9 cellular contexts compared by ENCODE assay signal in genomic region chr2:23380562-23381065, GRCh38. TPM values are rescaled to one million over a fixed set of nuclear protein-coding genes. Genes with fewer than 3 reads are reported as not detected.
DNase-seq lines count a peak whose midpoint lies in the region; ATAC-seq and TF ChIP-seq lines count a peak whose summit lies in the region.
"Had no signal": no experiment of that assay in that cellular context is flagged by ENCODE, and none has a peak within 500 bp of the region (broad histone marks: within the 10 kb centered on the region; RNA-seq: fewer than 3 reads in every experiment).

No MANE protein-coding gene starts in this region.

- ATAC-seq in GM18511 (IDR thresholded peaks at IDR 0.05; ENCODE audit: unreplicated experiment) (peak; percentile 42), HG02759 (IDR thresholded peaks at IDR 0.05; ENCODE audit: unreplicated experiment) (peak; percentile 30), aorta (ENCODE audit: low FRiP score) (no peak)

- no peaks in the 10 kb centered on the region for H3K4me1 ChIP-seq in aorta (ENCODE audit: control insufficient read depth in 1 of 2, insufficient read depth in 2 of 2, low read length in 2 of 2)

- DNase-seq in NCI-H774 (lab: John Stamatoyannopoulos, UW), result peak; percentile 39
- DNase-seq in choroid plexus epithelial cell (ENCODE audit: low read depth), result peak; percentile 38
- DNase-seq in stimulated activated CD4-positive, alpha-beta T cell treated with anti-CD3 and anti-CD28 coated beads, Interleukin-2, amount 100 ng/mL, for 4 hours (ENCODE audit: low read depth), result peak; percentile 46
- DNase-seq in NCI-H1092 (lab: John Stamatoyannopoulos, UW), result no peak
- DNase-seq in NCI-H146 treated with DMSO at 0.1 percent for 48 hours (lab: John Stamatoyannopoulos, UW; ENCODE audit: unreplicated experiment), result no peak
- no peak for DNase-seq in aorta

- 44 to 52% methylated on average over 4 of the region's 4 CpGs for WGBS in aorta, 2 donors

- no peaks in the 10 kb centered on the region for H3K36me3 ChIP-seq in aorta (ENCODE audit: control insufficient read depth in 1 of 2, insufficient read depth in 2 of 2, low read length in 1 of 2)
- H3K36me3 ChIP-seq: Peyer's patch had no signal

- no peaks in the 10 kb centered on the region for H3K9me3 ChIP-seq in aorta (ENCODE audit: control insufficient read depth, low read length)
- H3K9me3 ChIP-seq: Peyer's patch had no signal

- H3K27me3 ChIP-seq in aorta (ENCODE audit: control insufficient read depth in 1 of 2, insufficient read depth in 2 of 2, low read length in 1 of 2), result no peaks in the 10 kb centered on the region
- H3K27me3 ChIP-seq: Peyer's patch had no signal

- no peak for TF ChIP-seq CTCF in choroid plexus epithelial cell (conservative IDR thresholded peaks at IDR 0.05; ENCODE audit: low read depth, low read length)

- H3K4me3 ChIP-seq in choroid plexus epithelial cell (ENCODE audit: low read depth, low read length) (no peak overlapping the region), aorta (ENCODE audit: low read length in 2 of 2) (no peak overlapping the region)
- H3K4me3 ChIP-seq: Peyer's patch had no signal

- H3K27ac ChIP-seq in aorta (ENCODE audit: low read depth in 1 of 2, low read length in 2 of 2), result no peak overlapping the region

- intact Hi-C loops in aorta (cut with DNase I), result loop anchor here in 1 of 2 donors (10.0 kb wide), 1 partner anchor 114 kb away; no protein-coding TSS in a partner anchor

RNA-seq across cellular contexts. Expression of gene KLHL29, which starts 4.4 kb away (rescaled TPM):
- 10 to 100 TPM; 11.4 to 13.4 TPM for total RNA-seq in aorta
- 1 to 10 TPM in 1 of 2 donors, under 1 TPM in 1; 0.75 to 4.9 TPM for polyA plus RNA-seq in aorta

Comparison
In these comparisons a context has a peak if more than half of its experiments do, and no peak if none do; other contexts are left out.
1. DNase-seq: peak in NCI-H774 (single experiment), choroid plexus epithelial cell (single experiment) and stimulated activated CD4-positive, alpha-beta T cell treated with anti-CD3 and anti-CD28 coated beads, Interleukin-2, amount 100 ng/mL, for 4 hours (single experiment); none in NCI-H1092 (single experiment), NCI-H146 treated with DMSO at 0.1 percent for 48 hours (single experiment) and aorta (0 of 2).